ENCODE assay signal across 17 cellular contexts in the genomic region with DNA sequence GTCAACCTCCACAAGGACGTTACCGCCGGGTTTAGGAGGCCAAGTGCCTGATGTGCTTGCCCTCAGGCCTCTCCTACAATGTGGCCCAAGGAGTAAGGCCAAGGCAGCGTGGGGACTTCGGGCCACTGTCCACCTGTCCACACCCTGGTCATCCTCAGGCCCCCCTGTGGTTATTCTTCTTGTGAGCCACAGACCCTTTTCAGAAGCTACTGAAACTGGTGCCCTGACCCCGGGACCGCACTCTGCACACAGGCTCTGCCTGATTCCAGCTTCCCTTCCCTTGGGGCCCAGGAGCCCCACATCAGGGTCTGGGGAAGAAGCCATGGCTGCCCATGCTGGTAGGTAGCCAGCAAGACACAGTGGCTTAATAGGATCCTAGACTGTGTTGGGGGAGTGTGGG.
DNase-seq lines count a peak whose midpoint lies in the region; ATAC-seq and TF ChIP-seq lines count a peak whose summit lies in the region.
"Had no signal": no experiment of that assay in that cellular context is flagged by ENCODE, and none has a peak within 500 bp of the region (broad histone marks: within the 10 kb centered on the region; RNA-seq: fewer than 3 reads in every experiment).

No MANE protein-coding gene starts in this region.

- no peaks in the 10 kb centered on the region for H3K36me3 ChIP-seq in right atrium auricular region
- no peaks in the 10 kb centered on the region for H3K36me3 ChIP-seq in lower lobe of right lung

- intact Hi-C loops in cardiac septum (cut with DNase I) (no loop called here), lower lobe of right lung (cut with DNase I) (no loop called here)

- H3K4me1 ChIP-seq in right atrium auricular region (peaks cover 0 to 38% of the 10 kb centered on the region in 2 donors), lower lobe of right lung (peaks cover 19% of the 10 kb centered on the region)

- ATAC-seq in lower lobe of right lung (no peak), GM18873 (IDR thresholded peaks at IDR 0.05; ENCODE audit: low FRiP score, unreplicated experiment) (no peak)

- H3K27me3 ChIP-seq in right atrium auricular region (no peaks in the 10 kb centered on the region), lower lobe of right lung (ENCODE audit: low read depth) (peaks cover 31% of the 10 kb centered on the region)

- no peaks in the 10 kb centered on the region for H3K9me3 ChIP-seq in right atrium auricular region
- H3K9me3 ChIP-seq in lower lobe of right lung, result peaks cover 5% of the 10 kb centered on the region

- H3K4me3 ChIP-seq in right atrium auricular region (no peak overlapping the region), lower lobe of right lung (no peak overlapping the region)
- H3K4me3 ChIP-seq: GM12878 had no signal

- H3K27ac ChIP-seq in right atrium auricular region (no peak overlapping the region), VCaP (peak overlapping the region; percentile 56; the same call in 1 of the 2 replicates), lower lobe of right lung (no peak overlapping the region), temporal lobe (ENCODE audit: low read depth, low read length) (peak overlapping the region; percentile 40)

- TF ChIP-seq CTCF in right atrium auricular region (IDR thresholded peaks at IDR 0.05) (no peak), VCaP (conservative IDR thresholded peaks at IDR 0.05) (no peak), lower lobe of right lung (IDR thresholded peaks at IDR 0.05) (no peak)

- peak; percentile 65 for DNase-seq in cardiac septum (ENCODE audit: low spot score)
- no peak for DNase-seq in right atrium auricular region (ENCODE audit: low spot score)
- DNase-seq in lower lobe of right lung, result peak; percentile 32
- no peak for DNase-seq in Kasumi-1 (lab: John Stamatoyannopoulos, UW)
- no peak for DNase-seq in kidney tubule cell (ENCODE audit: low spot score)
- DNase-seq: DMS53, EL, KBM-7, NCI-H2107, NCI-H2227 treated with DMSO at 0.1 percent for 48 hours, NCI-H510A treated with DMSO at 0.1 percent for 48 hours, NCI-H774, OCI-M1 had no signal

Comparison
In these comparisons a context has a peak if more than half of its experiments do, and no peak if none do; other contexts are left out.
1. DNase-seq: peak in cardiac septum (single experiment) and lower lobe of right lung (single experiment); none in right atrium auricular region (single experiment), Kasumi-1 (0 of 2) and kidney tubule cell (single experiment).
2. H3K27ac ChIP-seq: peak in VCaP (single experiment) and temporal lobe (single experiment); none in right atrium auricular region (0 of 2) and lower lobe of right lung (single experiment).